In the genomic region with DNA sequence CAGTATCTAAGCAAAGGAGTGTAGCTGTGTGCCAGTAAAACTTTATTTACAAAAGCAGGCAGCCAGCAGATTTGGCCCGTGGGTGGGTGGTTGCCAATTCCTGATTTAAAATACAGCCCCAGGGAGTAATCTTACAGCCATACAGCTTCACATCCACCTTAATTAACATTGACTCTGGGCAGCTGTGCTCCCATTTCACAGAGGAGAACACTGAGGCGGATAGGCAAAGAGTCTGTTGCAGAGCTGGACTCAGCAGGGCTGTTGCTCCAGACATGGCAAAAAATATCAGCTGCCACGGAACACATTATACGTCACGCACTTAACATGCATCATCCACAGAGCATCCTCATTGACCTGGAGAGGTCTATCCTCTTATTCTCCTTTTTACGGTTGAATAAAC, we compare ENCODE assay signal across 25 cellular contexts.
DNase-seq lines count a peak whose midpoint lies in the region; ATAC-seq, FAIRE-seq and TF ChIP-seq lines count a peak whose summit lies in the region.
"Had no signal": no experiment of that assay in that cellular context is flagged by ENCODE, and none has a peak within 500 bp of the region (broad histone marks: within the 10 kb centered on the region; RNA-seq: fewer than 3 reads in every experiment).

No MANE protein-coding gene starts in this region.

- no peaks in the 10 kb centered on the region for H3K79me1 ChIP-seq in H1 (ENCODE audit: low read depth, low read length)

- WGBS in H1 (ENCODE audit: extremely low coverage in 1 of 2, insufficient coverage in 1 of 2, insufficient read length in 1 of 2, insufficient replicate concordance in 2 of 2, low coverage in 1 of 2, low lambda C conversion rate in 2 of 2, missing lambda C conversion rate in 1 of 2), 2 experiments = 87% methylated on average over 6 of the region's 6 CpGs; no CpG with 5 or more reads in 1 of the 2 experiments

- TF ChIP-seq CTCF in DND-41 (IDR thresholded peaks at IDR 0.05; ENCODE audit: borderline replicate concordance, extremely low read depth, low read length, poor library complexity, severe bottlenecking) (no peak), Loucy (conservative IDR thresholded peaks at IDR 0.05; ENCODE audit: low read length) (no peak), H1 (IDR thresholded peaks at IDR 0.05; ENCODE audit: control extremely low read depth in 1 of 3, insufficient read depth in 1 of 3, low read depth in 1 of 3, low read length in 3 of 3) (no peak)

- CTCF ChIA-PET in H1 (lab: Charles Lee; ENCODE audit: partially characterized antibody) = interaction anchor here (1.1 to 4.5 kb wide), 3 partner anchors 9 to 140 kb away, joined by 3 to 16 read pairs (median 6); no protein-coding TSS in a partner anchor

- H3K9me2 ChIP-seq in Loucy (replicated peaks; ENCODE audit: low read depth, low read length) (no peaks in the 10 kb centered on the region), Karpas-422 (replicated peaks; ENCODE audit: insufficient read depth, low read length) (no peaks in the 10 kb centered on the region)

- H4K20me1 ChIP-seq in DND-41 (ENCODE audit: insufficient read depth, low read length) (no peaks in the 10 kb centered on the region), Loucy (ENCODE audit: insufficient read depth, low read length, poor library complexity, severe bottlenecking) (no peaks in the 10 kb centered on the region), H1 (replicated peaks in 1 of 2; ENCODE audit: control insufficient read depth in 1 of 2, insufficient read depth in 2 of 2, low read length in 2 of 2) (no peaks in the 10 kb centered on the region), Karpas-422 (ENCODE audit: insufficient read depth, low read depth, low read length) (0 out of 2 replicates have a peak, but pooled peaks cover 3% of the 10 kb centered on the region)
- H4K20me1 ChIP-seq: BLaER1 had no signal

- H3F3A ChIP-seq in Loucy (ENCODE audit: low read depth) = peaks cover 18% of the 10 kb centered on the region

- H3K79me2 ChIP-seq in DND-41 (ENCODE audit: insufficient read depth, low read length) (no peaks in the 10 kb centered on the region), Loucy (ENCODE audit: insufficient read depth, low read length) (no peaks in the 10 kb centered on the region), H1 (ENCODE audit: control insufficient read depth in 1 of 2, insufficient read depth in 2 of 2, low read length in 2 of 2) (no peaks in the 10 kb centered on the region), Karpas-422 (ENCODE audit: low read length) (no peaks in the 10 kb centered on the region)

- ATAC-seq in DND-41 (ENCODE audit: insufficient read depth, low read depth) (no peak), HG02884 (IDR thresholded peaks at IDR 0.05; ENCODE audit: unreplicated experiment) (no peak)

- no peak overlapping the region for H3K56ac ChIP-seq in H1 (replicated peaks; ENCODE audit: insufficient read length, low read depth, low read length)

- TF ChIP-seq POLR2A in H1 (IDR thresholded peaks at IDR 0.05; ENCODE audit: control extremely low read depth in 1 of 2, low read depth in 2 of 2, low read length in 2 of 2) = no peak

- H3K9me3 ChIP-seq in DND-41 (ENCODE audit: insufficient read depth, low read length, severe bottlenecking) (no peaks in the 10 kb centered on the region), KOPT-K1 (ENCODE audit: insufficient read depth, low read length, poor library complexity, severe bottlenecking) (no peaks in the 10 kb centered on the region), Loucy (ENCODE audit: insufficient read depth, low read depth, low read length) (no peaks in the 10 kb centered on the region), H1 (ENCODE audit: insufficient read depth in 2 of 2, low read depth in 1 of 2, low read length in 1 of 2) (no peaks in the 10 kb centered on the region), Karpas-422 (ENCODE audit: low read length) (no peaks in the 10 kb centered on the region)
- H3K9me3 ChIP-seq: BE2C, BLaER1 had no signal

- H4K91ac ChIP-seq in H1 (replicated peaks; ENCODE audit: insufficient read length, low read length) = no peak overlapping the region

- H3K4me3 ChIP-seq in DND-41 (ENCODE audit: low read depth in 1 of 2, low read length in 2 of 2) (no peak overlapping the region), Loucy (ENCODE audit: low read length, poor library complexity, severe bottlenecking) (no peak overlapping the region), H1 (ENCODE audit: extremely low read depth in 1 of 4, insufficient read depth in 2 of 4, low read depth in 3 of 4, low read length in 4 of 4) (no peak overlapping the region), Karpas-422 (ENCODE audit: low read length) (no peak overlapping the region)
- H3K4me3 ChIP-seq: BLaER1 had no signal

- H2BK12ac ChIP-seq in H1 (ENCODE audit: low read depth, low read length) = no peak overlapping the region

- no peaks in the 10 kb centered on the region for H3K23me2 ChIP-seq in H1 (ENCODE audit: low read depth, low read length)

- DNase-seq in DND-41 (no peak), H1 (ENCODE audit: low read depth in 1 of 2, low spot score in 2 of 2) (no peak), Karpas-422 (no peak), medulla oblongata (ENCODE audit: extremely low spot score) (no peak), HTR-8/SVneo (ENCODE audit: insufficient read length, low spot score) (no peak)
- DNase-seq: 8988T; ACHN; BE2C; C1 segment of cervical spinal cord; CD4-positive, alpha-beta memory T cell; CD4-positive, CD25-positive, alpha-beta regulatory T cell; CD8-positive, alpha-beta memory T cell; COR-L47; DMS 273 treated with DMSO at 0.1 percent for 48 hours; DMS53; DMS79; GF-D8 had no signal

- no peak overlapping the region for H2AK5ac ChIP-seq in H1 (ENCODE audit: low read depth, low read length)

- H2BK20ac ChIP-seq in H1 (ENCODE audit: low read length) = no peak overlapping the region

- TF ChIP-seq RAD21 in H1 (IDR thresholded peaks at IDR 0.05 in 1 of 2, conservative IDR thresholded peaks at IDR 0.05 in 1 of 2; ENCODE audit: low read depth in 2 of 2, low read length in 2 of 2) = no peak

- POLR2A ChIA-PET in H1 (lab: Charles Lee; ENCODE audit: partially characterized antibody) = no interaction called here

- FAIRE-seq in H1 (lab: Jason Lieb, UNC) (no peak), HTR-8/SVneo (lab: Jason Lieb, UNC) (no peak)
- FAIRE-seq: A204.1, G401.6, GM12891, GM19239 had no signal

- H3K4me2 ChIP-seq in DND-41 (ENCODE audit: insufficient read depth, low read length) (no peak overlapping the region), Loucy (ENCODE audit: low read depth, low read length, poor library complexity, severe bottlenecking) (no peak overlapping the region), H1 (ENCODE audit: insufficient read depth in 1 of 2, low read depth in 2 of 2, low read length in 2 of 2) (no peak overlapping the region), Karpas-422 (ENCODE audit: low read depth, low read length, poor library complexity, severe bottlenecking) (no peak overlapping the region)
- H3K4me2 ChIP-seq: BLaER1 had no signal

- H3K36me3 ChIP-seq in DND-41 (ENCODE audit: insufficient read depth, low read length) = no peaks in the 10 kb centered on the region
- H3K36me3 ChIP-seq in KOPT-K1 (ENCODE audit: insufficient read depth, low read length) = no peaks in the 10 kb centered on the region
- H3K36me3 ChIP-seq in Loucy (ENCODE audit: insufficient read depth, low read length) = no peaks in the 10 kb centered on the region
- H3K36me3 ChIP-seq in H1 (ENCODE audit: control insufficient read depth in 2 of 4, insufficient read depth in 4 of 4, low read length in 3 of 4) = no peaks in the 10 kb centered on the region
- no peaks in the 10 kb centered on the region for H3K36me3 ChIP-seq in Karpas-422 (ENCODE audit: insufficient read depth, low read length)
- H3K36me3 ChIP-seq: BE2C, BLaER1 had no signal

- no peak overlapping the region for H3K23ac ChIP-seq in H1 (ENCODE audit: insufficient read length)

- no peak overlapping the region for H2BK5ac ChIP-seq in H1 (ENCODE audit: low read depth, low read length)

- H3K4ac ChIP-seq in H1 (replicated peaks; ENCODE audit: insufficient read length, low read depth, low read length) = no peak overlapping the region

- H3K9ac ChIP-seq in DND-41 (ENCODE audit: low read depth, low read length) = peak overlapping the region; percentile 65
- H3K9ac ChIP-seq in Loucy (ENCODE audit: low read depth, low read length, poor library complexity, severe bottlenecking) = peak overlapping the region; percentile 94
- no peak overlapping the region for H3K9ac ChIP-seq in H1 (replicated peaks in 1 of 4; ENCODE audit: extremely low read depth in 1 of 4, low read depth in 3 of 4, low read length in 3 of 4)
- no peak overlapping the region for H3K9ac ChIP-seq in Karpas-422 (ENCODE audit: low read length)
- H3K9ac ChIP-seq: BLaER1 had no signal

- H4K8ac ChIP-seq in H1 (ENCODE audit: extremely low read depth, insufficient read depth, low read length) = no peak overlapping the region

- H3K4me1 ChIP-seq in DND-41 (ENCODE audit: insufficient read depth, low read length) = peaks cover 100% of the 10 kb centered on the region
- H3K4me1 ChIP-seq in Loucy (ENCODE audit: insufficient read depth, low read length, poor library complexity, severe bottlenecking) = peaks cover 89% of the 10 kb centered on the region
- no peaks in the 10 kb centered on the region for H3K4me1 ChIP-seq in H1 (replicated peaks in 1 of 4; ENCODE audit: control insufficient read depth in 3 of 4, insufficient read depth in 4 of 4, low read length in 3 of 4)
- H3K4me1 ChIP-seq in Karpas-422 (ENCODE audit: low read length) = peaks cover 9% of the 10 kb centered on the region
- H3K4me1 ChIP-seq: BE2C had no signal

- H3K27me3 ChIP-seq in DND-41 (ENCODE audit: insufficient read depth, low read length, poor library complexity) (no peaks in the 10 kb centered on the region), Loucy (ENCODE audit: insufficient read depth, low read length, poor library complexity, severe bottlenecking) (no peaks in the 10 kb centered on the region), H1 (replicated peaks in 1 of 4; ENCODE audit: control insufficient read depth in 3 of 4, extremely low read depth in 1 of 4, insufficient read depth in 3 of 4, low read length in 3 of 4) (no peaks in the 10 kb centered on the region), Karpas-422 (ENCODE audit: low read length) (no peaks in the 10 kb centered on the region; the same call in 1 of the 2 replicates)
- H3K27me3 ChIP-seq: BE2C, BLaER1 had no signal

- no peak overlapping the region for H4K5ac ChIP-seq in H1 (ENCODE audit: insufficient read length, low read depth, low read length)

- TF ChIP-seq EP300 in H1 (IDR thresholded peaks at IDR 0.05; ENCODE audit: borderline replicate concordance in 1 of 2, low read depth in 2 of 2, low read length in 2 of 2) = no peak

- no peak overlapping the region for H3K18ac ChIP-seq in H1 (ENCODE audit: extremely low read depth, low read length)

- no peak overlapping the region for H2BK120ac ChIP-seq in H1 (replicated peaks; ENCODE audit: low read depth, low read length)

- H2BK15ac ChIP-seq in H1 (ENCODE audit: low read length) = no peak overlapping the region

- no peak overlapping the region for H3K14ac ChIP-seq in H1 (ENCODE audit: insufficient read length)

- no peak overlapping the region for H2AFZ ChIP-seq in DND-41 (ENCODE audit: low read depth, low read length)
- no peak overlapping the region for H2AFZ ChIP-seq in Loucy (ENCODE audit: low read length)
- no peak overlapping the region for H2AFZ ChIP-seq in H1 (ENCODE audit: low read length)
- no peak overlapping the region for H2AFZ ChIP-seq in Karpas-422 (ENCODE audit: low read length)

- H3K27ac ChIP-seq in DND-41 (ENCODE audit: low read length) (peak overlapping the region; percentile 99), KOPT-K1 (ENCODE audit: low read depth, low read length, poor library complexity, severe bottlenecking) (peak overlapping the region; percentile 99), H1 (ENCODE audit: low read depth, low read length) (no peak overlapping the region), Karpas-422 (ENCODE audit: low read length) (no peak overlapping the region)
- H3K27ac ChIP-seq: BLaER1 had no signal

Comparison
In these comparisons a context has a peak if more than half of its experiments do, and no peak if none do; other contexts are left out.
1. H3K27ac ChIP-seq: peak in DND-41 (single experiment) and KOPT-K1 (single experiment); none in H1 (single experiment) and Karpas-422 (single experiment).
2. H3K9ac ChIP-seq: peak in DND-41 (single experiment) and Loucy (single experiment); none in H1 (0 of 4) and Karpas-422 (single experiment).